1 cellular context compared by ENCODE assay signal in the genomic region with DNA sequence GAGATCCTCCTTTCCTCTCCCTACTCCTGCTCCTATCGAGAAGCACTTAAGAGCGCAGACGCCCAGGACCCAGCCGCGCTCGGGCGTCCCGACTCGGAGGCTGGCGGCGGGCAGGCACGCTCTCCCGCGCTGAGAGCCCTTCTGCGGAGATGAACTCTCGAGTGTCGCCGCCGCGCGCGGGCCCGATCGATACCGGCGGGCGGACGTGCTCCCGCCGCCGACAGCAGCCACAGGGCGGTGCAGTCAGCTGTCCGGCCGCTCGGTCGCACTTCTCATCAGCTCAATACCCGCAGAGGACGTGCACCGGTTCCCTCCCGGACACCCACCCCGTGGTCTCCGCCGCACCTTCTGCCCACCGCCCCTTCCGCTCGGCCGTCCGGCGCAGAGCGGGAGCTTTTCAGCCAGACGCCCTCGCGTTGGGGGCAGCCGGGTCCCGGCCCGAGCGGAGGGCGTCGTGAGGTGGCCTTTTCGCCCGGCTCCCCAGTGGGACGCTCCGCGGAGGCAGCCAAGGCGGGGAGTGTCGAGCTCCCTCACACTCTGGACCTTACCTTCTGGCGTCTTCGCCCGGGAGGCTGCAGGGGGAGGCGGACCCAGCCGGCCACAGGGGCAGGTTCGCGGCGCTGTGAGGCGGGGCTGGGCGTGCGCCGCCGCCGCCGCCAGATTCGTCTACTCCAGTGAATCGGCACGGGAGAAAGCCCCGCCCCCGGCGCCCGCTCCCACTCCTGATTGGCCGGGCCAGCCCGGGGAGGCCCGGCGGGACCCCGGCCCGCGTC.
TF ChIP-seq lines count a peak whose summit lies in the region.

No MANE protein-coding gene starts in this region.

TF ChIP-seq in H1, 55 proteins besides CTCF, POLR2A, EP300 and RAD21:
- TF ChIP-seq TEAD4 (IDR thresholded peaks at IDR 0.05; ENCODE audit: low read depth, low read length) (no peak), RNF2 (IDR thresholded peaks at IDR 0.05; ENCODE audit: borderline replicate concordance, low read depth, low read length, missing control alignments, poor library complexity, severe bottlenecking) (peak; percentile 70), MAFK (IDR thresholded peaks at IDR 0.05; ENCODE audit: low read depth, low read length) (no peak), KDM1A (IDR thresholded peaks at IDR 0.05; ENCODE audit: borderline replicate concordance, low read length) (no peak), FOSL1 (IDR thresholded peaks at IDR 0.05; ENCODE audit: insufficient read depth, low read depth, low read length) (no peak), SRF (IDR thresholded peaks at IDR 0.05; ENCODE audit: low read depth, low read length) (no peak), GABPA (IDR thresholded peaks at IDR 0.05; ENCODE audit: borderline replicate concordance, insufficient read depth, low read length) (no peak), KDM5A (IDR thresholded peaks at IDR 0.05; ENCODE audit: low read length) (no peak), TBP (IDR thresholded peaks at IDR 0.05; ENCODE audit: low read depth, low read length) (peak; percentile 9; the same call in 1 of the 2 replicates), SUZ12 (IDR thresholded peaks at IDR 0.05; ENCODE audit: low read length) (peak; percentile 89), HDAC6 (IDR thresholded peaks at IDR 0.05; ENCODE audit: low read depth, low read length) (no peak), RBBP5 (IDR thresholded peaks at IDR 0.05; ENCODE audit: borderline replicate concordance, low read depth, low read length) (0 out of 2 replicates have a peak, but pooled peaks have one; percentile 65), POU5F1 (IDR thresholded peaks at IDR 0.05; ENCODE audit: low read depth, low read length) (no peak), BCL11A (IDR thresholded peaks at IDR 0.05; ENCODE audit: low read depth in 2 of 2, low read length in 2 of 2) (no peak), HDAC2 (IDR thresholded peaks at IDR 0.05; ENCODE audit: borderline replicate concordance in 1 of 2, low read depth in 2 of 2, low read length in 2 of 2) (peak in 1 of 2 experiments; percentile 65; a peak in 2 of 4 replicates), KDM4A (IDR thresholded peaks at IDR 0.05; ENCODE audit: low read depth, low read length, severe bottlenecking) (peak; percentile 98), EZH2 (IDR thresholded peaks at IDR 0.05; ENCODE audit: low read depth, low read length, severe bottlenecking) (peak; percentile 87), JUN (IDR thresholded peaks at IDR 0.05; ENCODE audit: low read depth, low read length) (no peak), SP2 (IDR thresholded peaks at IDR 0.05; ENCODE audit: low read length) (no peak), CBX8 (IDR thresholded peaks at IDR 0.05; ENCODE audit: borderline replicate concordance, low read depth, low read length) (no peak), JUND (IDR thresholded peaks at IDR 0.05; ENCODE audit: low read length) (no peak), NANOG (IDR thresholded peaks at IDR 0.05; ENCODE audit: insufficient read depth, low read depth, low read length, poor library complexity, severe bottlenecking) (no peak), SAP30 (IDR thresholded peaks at IDR 0.05; ENCODE audit: insufficient read depth, insufficient replicate concordance, low read length) (no peak), RXRA (IDR thresholded peaks at IDR 0.05; ENCODE audit: insufficient read depth, low read depth, low read length) (no peak), YY1 (IDR thresholded peaks at IDR 0.05; ENCODE audit: low read depth, low read length) (no peak), CEBPB (IDR thresholded peaks at IDR 0.05; ENCODE audit: low read depth, low read length) (no peak), PHF8 (conservative IDR thresholded peaks at IDR 0.05; ENCODE audit: low read depth, low read length) (peak; percentile 33; the same call in 1 of the 2 replicates), TAF1 (IDR thresholded peaks at IDR 0.05; ENCODE audit: low read depth, low read length) (no peak), CREB1 (IDR thresholded peaks at IDR 0.05) (no peak), SIN3A (conservative IDR thresholded peaks at IDR 0.05 in 1 of 2, IDR thresholded peaks at IDR 0.05 in 1 of 2; ENCODE audit: low read depth in 1 of 2, low read length in 2 of 2) (0 out of 4 replicates have a peak, but pooled peaks of 1 of the 2 experiments have one; percentile 19), TCF12 (IDR thresholded peaks at IDR 0.05; ENCODE audit: low read depth, low read length) (no peak), POLR2AphosphoS5 (IDR thresholded peaks at IDR 0.05; ENCODE audit: low read depth, low read length) (no peak)
- TF ChIP-seq, protein P1, sequence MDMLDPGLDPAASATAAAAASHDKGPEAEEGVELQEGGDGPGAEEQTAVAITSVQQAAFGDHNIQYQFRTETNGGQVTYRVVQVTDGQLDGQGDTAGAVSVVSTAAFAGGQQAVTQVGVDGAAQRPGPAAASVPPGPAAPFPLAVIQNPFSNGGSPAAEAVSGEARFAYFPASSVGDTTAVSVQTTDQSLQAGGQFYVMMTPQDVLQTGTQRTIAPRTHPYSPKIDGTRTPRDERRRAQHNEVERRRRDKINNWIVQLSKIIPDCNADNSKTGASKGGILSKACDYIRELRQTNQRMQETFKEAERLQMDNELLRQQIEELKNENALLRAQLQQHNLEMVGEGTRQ (IDR thresholded peaks at IDR 0.05; ENCODE audit: low read length) = no peak
- TF ChIP-seq, protein P2, sequence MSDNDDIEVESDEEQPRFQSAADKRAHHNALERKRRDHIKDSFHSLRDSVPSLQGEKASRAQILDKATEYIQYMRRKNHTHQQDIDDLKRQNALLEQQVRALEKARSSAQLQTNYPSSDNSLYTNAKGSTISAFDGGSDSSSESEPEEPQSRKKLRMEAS (IDR thresholded peaks at IDR 0.05) = peak; percentile 45; the same call in 1 of the 2 replicates
- TF ChIP-seq, protein P3, sequence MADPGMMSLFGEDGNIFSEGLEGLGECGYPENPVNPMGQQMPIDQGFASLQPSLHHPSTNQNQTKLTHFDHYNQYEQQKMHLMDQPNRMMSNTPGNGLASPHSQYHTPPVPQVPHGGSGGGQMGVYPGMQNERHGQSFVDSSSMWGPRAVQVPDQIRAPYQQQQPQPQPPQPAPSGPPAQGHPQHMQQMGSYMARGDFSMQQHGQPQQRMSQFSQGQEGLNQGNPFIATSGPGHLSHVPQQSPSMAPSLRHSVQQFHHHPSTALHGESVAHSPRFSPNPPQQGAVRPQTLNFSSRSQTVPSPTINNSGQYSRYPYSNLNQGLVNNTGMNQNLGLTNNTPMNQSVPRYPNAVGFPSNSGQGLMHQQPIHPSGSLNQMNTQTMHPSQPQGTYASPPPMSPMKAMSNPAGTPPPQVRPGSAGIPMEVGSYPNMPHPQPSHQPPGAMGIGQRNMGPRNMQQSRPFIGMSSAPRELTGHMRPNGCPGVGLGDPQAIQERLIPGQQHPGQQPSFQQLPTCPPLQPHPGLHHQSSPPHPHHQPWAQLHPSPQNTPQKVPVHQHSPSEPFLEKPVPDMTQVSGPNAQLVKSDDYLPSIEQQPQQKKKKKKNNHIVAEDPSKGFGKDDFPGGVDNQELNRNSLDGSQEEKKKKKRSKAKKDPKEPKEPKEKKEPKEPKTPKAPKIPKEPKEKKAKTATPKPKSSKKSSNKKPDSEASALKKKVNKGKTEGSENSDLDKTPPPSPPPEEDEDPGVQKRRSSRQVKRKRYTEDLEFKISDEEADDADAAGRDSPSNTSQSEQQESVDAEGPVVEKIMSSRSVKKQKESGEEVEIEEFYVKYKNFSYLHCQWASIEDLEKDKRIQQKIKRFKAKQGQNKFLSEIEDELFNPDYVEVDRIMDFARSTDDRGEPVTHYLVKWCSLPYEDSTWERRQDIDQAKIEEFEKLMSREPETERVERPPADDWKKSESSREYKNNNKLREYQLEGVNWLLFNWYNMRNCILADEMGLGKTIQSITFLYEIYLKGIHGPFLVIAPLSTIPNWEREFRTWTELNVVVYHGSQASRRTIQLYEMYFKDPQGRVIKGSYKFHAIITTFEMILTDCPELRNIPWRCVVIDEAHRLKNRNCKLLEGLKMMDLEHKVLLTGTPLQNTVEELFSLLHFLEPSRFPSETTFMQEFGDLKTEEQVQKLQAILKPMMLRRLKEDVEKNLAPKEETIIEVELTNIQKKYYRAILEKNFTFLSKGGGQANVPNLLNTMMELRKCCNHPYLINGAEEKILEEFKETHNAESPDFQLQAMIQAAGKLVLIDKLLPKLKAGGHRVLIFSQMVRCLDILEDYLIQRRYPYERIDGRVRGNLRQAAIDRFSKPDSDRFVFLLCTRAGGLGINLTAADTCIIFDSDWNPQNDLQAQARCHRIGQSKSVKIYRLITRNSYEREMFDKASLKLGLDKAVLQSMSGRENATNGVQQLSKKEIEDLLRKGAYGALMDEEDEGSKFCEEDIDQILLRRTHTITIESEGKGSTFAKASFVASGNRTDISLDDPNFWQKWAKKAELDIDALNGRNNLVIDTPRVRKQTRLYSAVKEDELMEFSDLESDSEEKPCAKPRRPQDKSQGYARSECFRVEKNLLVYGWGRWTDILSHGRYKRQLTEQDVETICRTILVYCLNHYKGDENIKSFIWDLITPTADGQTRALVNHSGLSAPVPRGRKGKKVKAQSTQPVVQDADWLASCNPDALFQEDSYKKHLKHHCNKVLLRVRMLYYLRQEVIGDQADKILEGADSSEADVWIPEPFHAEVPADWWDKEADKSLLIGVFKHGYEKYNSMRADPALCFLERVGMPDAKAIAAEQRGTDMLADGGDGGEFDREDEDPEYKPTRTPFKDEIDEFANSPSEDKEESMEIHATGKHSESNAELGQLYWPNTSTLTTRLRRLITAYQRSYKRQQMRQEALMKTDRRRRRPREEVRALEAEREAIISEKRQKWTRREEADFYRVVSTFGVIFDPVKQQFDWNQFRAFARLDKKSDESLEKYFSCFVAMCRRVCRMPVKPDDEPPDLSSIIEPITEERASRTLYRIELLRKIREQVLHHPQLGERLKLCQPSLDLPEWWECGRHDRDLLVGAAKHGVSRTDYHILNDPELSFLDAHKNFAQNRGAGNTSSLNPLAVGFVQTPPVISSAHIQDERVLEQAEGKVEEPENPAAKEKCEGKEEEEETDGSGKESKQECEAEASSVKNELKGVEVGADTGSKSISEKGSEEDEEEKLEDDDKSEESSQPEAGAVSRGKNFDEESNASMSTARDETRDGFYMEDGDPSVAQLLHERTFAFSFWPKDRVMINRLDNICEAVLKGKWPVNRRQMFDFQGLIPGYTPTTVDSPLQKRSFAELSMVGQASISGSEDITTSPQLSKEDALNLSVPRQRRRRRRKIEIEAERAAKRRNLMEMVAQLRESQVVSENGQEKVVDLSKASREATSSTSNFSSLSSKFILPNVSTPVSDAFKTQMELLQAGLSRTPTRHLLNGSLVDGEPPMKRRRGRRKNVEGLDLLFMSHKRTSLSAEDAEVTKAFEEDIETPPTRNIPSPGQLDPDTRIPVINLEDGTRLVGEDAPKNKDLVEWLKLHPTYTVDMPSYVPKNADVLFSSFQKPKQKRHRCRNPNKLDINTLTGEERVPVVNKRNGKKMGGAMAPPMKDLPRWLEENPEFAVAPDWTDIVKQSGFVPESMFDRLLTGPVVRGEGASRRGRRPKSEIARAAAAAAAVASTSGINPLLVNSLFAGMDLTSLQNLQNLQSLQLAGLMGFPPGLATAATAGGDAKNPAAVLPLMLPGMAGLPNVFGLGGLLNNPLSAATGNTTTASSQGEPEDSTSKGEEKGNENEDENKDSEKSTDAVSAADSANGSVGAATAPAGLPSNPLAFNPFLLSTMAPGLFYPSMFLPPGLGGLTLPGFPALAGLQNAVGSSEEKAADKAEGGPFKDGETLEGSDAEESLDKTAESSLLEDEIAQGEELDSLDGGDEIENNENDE (IDR thresholded peaks at IDR 0.05; ENCODE audit: insufficient replicate concordance, low read length) = no peak
- TF ChIP-seq, protein P4, sequence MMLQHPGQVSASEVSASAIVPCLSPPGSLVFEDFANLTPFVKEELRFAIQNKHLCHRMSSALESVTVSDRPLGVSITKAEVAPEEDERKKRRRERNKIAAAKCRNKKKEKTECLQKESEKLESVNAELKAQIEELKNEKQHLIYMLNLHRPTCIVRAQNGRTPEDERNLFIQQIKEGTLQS (IDR thresholded peaks at IDR 0.05; ENCODE audit: insufficient read depth, low read depth, low read length) = no peak
- TF ChIP-seq, protein P5, sequence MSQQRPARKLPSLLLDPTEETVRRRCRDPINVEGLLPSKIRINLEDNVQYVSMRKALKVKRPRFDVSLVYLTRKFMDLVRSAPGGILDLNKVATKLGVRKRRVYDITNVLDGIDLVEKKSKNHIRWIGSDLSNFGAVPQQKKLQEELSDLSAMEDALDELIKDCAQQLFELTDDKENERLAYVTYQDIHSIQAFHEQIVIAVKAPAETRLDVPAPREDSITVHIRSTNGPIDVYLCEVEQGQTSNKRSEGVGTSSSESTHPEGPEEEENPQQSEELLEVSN (IDR thresholded peaks at IDR 0.05) = peak; percentile 52
